ENCODE assay signal across 23 cellular contexts in the genomic region with DNA sequence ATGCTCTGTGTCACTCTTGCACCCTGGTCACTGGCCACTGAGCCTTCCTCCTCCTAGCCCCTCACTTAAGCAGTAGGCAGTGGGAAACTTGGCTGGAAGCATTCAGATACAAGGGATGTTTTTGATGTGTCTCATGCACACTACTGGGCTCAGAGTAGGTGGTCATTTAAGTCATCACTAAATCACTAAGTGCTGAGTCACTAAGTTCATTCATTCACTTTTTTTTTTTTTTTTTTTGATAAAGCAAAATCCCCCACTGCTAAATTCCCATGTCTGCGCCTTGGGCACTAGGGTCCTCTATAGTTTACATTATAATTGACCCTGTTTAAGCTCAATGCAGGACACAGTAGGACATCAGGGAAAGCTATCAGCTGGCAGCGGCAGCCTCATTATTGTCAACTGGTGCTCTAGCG.
DNase-seq lines count a peak whose midpoint lies in the region; ATAC-seq, FAIRE-seq and TF ChIP-seq lines count a peak whose summit lies in the region.
"Had no signal": no experiment of that assay in that cellular context is flagged by ENCODE, and none has a peak within 500 bp of the region (broad histone marks: within the 10 kb centered on the region; RNA-seq: fewer than 3 reads in every experiment).

No MANE protein-coding gene starts in this region.

- CTCF ChIA-PET in HepG2 (lab: Yijun Ruan, JAX; ENCODE audit: low intra/inter-chr PET ratio, low total read pairs) = no interaction called here

- POLR2A ChIA-PET in HepG2 (lab: Yijun Ruan, JAX) = no interaction called here

- H3K27me3 ChIP-seq in HUES48 (ENCODE audit: control insufficient read depth, insufficient read depth, low read length) (peaks cover 98% of the 10 kb centered on the region), brain microvascular endothelial cell (replicated peaks) (no peaks in the 10 kb centered on the region), HepG2 (ENCODE audit: control insufficient read depth in 1 of 2, insufficient read depth in 2 of 2, low read length in 2 of 2) (no peaks in the 10 kb centered on the region; a peak in 1 of 5 replicates)
- H3K27me3 ChIP-seq: left lung, testis had no signal

- no peaks in the 10 kb centered on the region for H3K79me2 ChIP-seq in HepG2 (ENCODE audit: insufficient read depth, low read length)

- no peak for TF ChIP-seq EP300 in HepG2 (IDR thresholded peaks at IDR 0.05; ENCODE audit: low read depth in 2 of 2, low read length in 2 of 2)
- no peak for TF ChIP-seq EP300 in HepG2 (CRISPR knock-in tag; IDR thresholded peaks at IDR 0.05; ENCODE audit: borderline replicate concordance)

- no peak for TF ChIP-seq RAD21 in HepG2 (CRISPR knock-in tag; IDR thresholded peaks at IDR 0.05)

- no peak overlapping the region for H3K9ac ChIP-seq in HUES48 (ENCODE audit: low read depth, low read length)
- no peak overlapping the region for H3K9ac ChIP-seq in HepG2 (ENCODE audit: insufficient read depth, low read depth, low read length)

- H3K4me1 ChIP-seq in HUES48 (ENCODE audit: control insufficient read depth, insufficient read depth, low read length) (peaks cover 38% of the 10 kb centered on the region), HepG2 (ENCODE audit: insufficient read depth, low read length) (no peaks in the 10 kb centered on the region)
- H3K4me1 ChIP-seq: breast epithelium, left lung, testis had no signal

- no TSS peak for BruUV-seq in HepG2 (replicated peaks; lab: Mats Ljungman, UMichigan)

- no peak for FAIRE-seq in HepG2 (lab: Jason Lieb, UNC)
- FAIRE-seq: GM12891 had no signal

- peak; percentile 18 for DNase-seq in AG10803 (ENCODE audit: low read depth)
- peak; percentile 2 for DNase-seq in brain microvascular endothelial cell
- peak; percentile 11 for DNase-seq in iris pigment epithelial cell (ENCODE audit: low read depth)
- no peak for DNase-seq in amygdala (lab: John Stamatoyannopoulos, UW)
- DNase-seq in HepG2 (ENCODE audit: low spot score) = no peak
- DNase-seq: activated CD4-positive, alpha-beta T cell treated with anti-CD3 and anti-CD28 coated beads, Interleukin-2, amount 10 ng/mL, durations not matched to agents 7 days and 5 days; activated CD8-positive, alpha-beta memory T cell treated with anti-CD3 and anti-CD28 coated beads, Interleukin-2, amount 10 ng/mL, durations not matched to agents 7 days and 5 days; activated naive CD4-positive, alpha-beta T cell; activated T-cell treated with anti-CD3 and anti-CD28 coated beads, Interleukin-2, amount 50 U/mL, for 48 hours; Calu3; left lung; MV-4-11; naive B cell; NCI-H1436 treated with DMSO at 0.1 percent for 48 hours; stimulated activated naive CD8-positive, alpha-beta T cell treated with anti-CD3 and anti-CD28 coated beads, Interleukin-15, Interleukin-2, amounts not matched to agents 100 U/mL and 50 U/mL, for 24 hours; testis; WERI-Rb-1 had no signal

- H3K4me2 ChIP-seq in HepG2 (ENCODE audit: low read depth, low read length) = no peak overlapping the region

- 83% methylated on average over 3 of the region's 3 CpGs for WGBS in HepG2 (ENCODE audit: low lambda C conversion rate)

- H3K27ac ChIP-seq in HUES48 (ENCODE audit: low read depth, low read length) = peak overlapping the region; percentile 63
- no peak overlapping the region for H3K27ac ChIP-seq in brain microvascular endothelial cell
- H3K27ac ChIP-seq in HepG2 (ENCODE audit: extremely low read length, insufficient read depth, low read length) = no peak overlapping the region
- H3K27ac ChIP-seq: 22Rv1, breast epithelium, left lung, testis, WERI-Rb-1 had no signal

- H3K4me3 ChIP-seq in AG10803 (ENCODE audit: low read length) (no peak overlapping the region), HUES48 (ENCODE audit: low read depth, low read length) (no peak overlapping the region), brain microvascular endothelial cell (ENCODE audit: low read depth, low read length) (no peak overlapping the region), HepG2 (replicated peaks in 1 of 3; ENCODE audit: insufficient read depth in 1 of 3, low read depth in 2 of 3, low read length in 3 of 3) (no peak overlapping the region)
- H3K4me3 ChIP-seq: breast epithelium, left lung, testis had no signal

- intact Hi-C loops in HepG2 (cut with micrococcal nuclease; ENCODE audit: unreplicated experiment) = no loop called here

- H3K36me3 ChIP-seq in HUES48 (ENCODE audit: control insufficient read depth, insufficient read depth, low read length) = no peaks in the 10 kb centered on the region
- H3K36me3 ChIP-seq in brain microvascular endothelial cell (replicated peaks) = no peaks in the 10 kb centered on the region
- no peaks in the 10 kb centered on the region for H3K36me3 ChIP-seq in HepG2 (replicated peaks in 1 of 2; ENCODE audit: control insufficient read depth in 1 of 2, insufficient read depth in 2 of 2, low read length in 2 of 2)
- H3K36me3 ChIP-seq: breast epithelium, left lung, WERI-Rb-1 had no signal

- TF ChIP-seq CTCF in AG10803 (conservative IDR thresholded peaks at IDR 0.05; ENCODE audit: low read length) = no peak
- no peak for TF ChIP-seq CTCF in brain microvascular endothelial cell (IDR thresholded peaks at IDR 0.05; ENCODE audit: low read depth, low read length, missing control alignments)
- no peak for TF ChIP-seq CTCF in HepG2 (CRISPR knock-in tag; IDR thresholded peaks at IDR 0.05)

- no peak for TF ChIP-seq POLR2A in HepG2 (IDR thresholded peaks at IDR 0.05; ENCODE audit: insufficient read depth in 1 of 2, low read depth in 2 of 2, low read length in 2 of 2)
- TF ChIP-seq POLR2A in GM18505 (IDR thresholded peaks at IDR 0.05; ENCODE audit: borderline replicate concordance, extremely low read depth, insufficient read depth, insufficient read length) = no peak

- in situ Hi-C loops in brain microvascular endothelial cell (cut with HindIII; ENCODE audit: low pct_ligation_motif_present, low sequenced_read_pairs) (no loop called here), HepG2 (cut with HindIII; ENCODE audit: extremely low pct_ligation_motif_present, low pct_unique_long_range_greater_than_20kb) (no loop called here)

- no peak for ATAC-seq in HG03139 (IDR thresholded peaks at IDR 0.05; ENCODE audit: unreplicated experiment)
- ATAC-seq in HepG2 = no peak
- no peak for ATAC-seq in GM18505 (IDR thresholded peaks at IDR 0.05; ENCODE audit: unreplicated experiment)
- ATAC-seq: activated CD8-positive, alpha-beta memory T cell treated with anti-CD3 and anti-CD28 coated beads, Interleukin-2, amount 10 ng/mL, durations not matched to agents 7 days and 5 days; left lung; stimulated activated naive CD8-positive, alpha-beta T cell treated with anti-CD3 and anti-CD28 coated beads, Interleukin-15, Interleukin-2, amounts not matched to agents 100 U/mL and 50 U/mL, for 24 hours had no signal

- H2AFZ ChIP-seq in HepG2 (ENCODE audit: low read length) = no peak overlapping the region

- H3K9me3 ChIP-seq in HUES48 (ENCODE audit: control insufficient read depth, insufficient read depth, low read length) = no peaks in the 10 kb centered on the region
- H3K9me3 ChIP-seq in HepG2 (ENCODE audit: low read length) = no peaks in the 10 kb centered on the region
- H3K9me3 ChIP-seq: breast epithelium, left lung, testis had no signal

- no peaks in the 10 kb centered on the region for H4K20me1 ChIP-seq in HepG2 (ENCODE audit: insufficient read depth, low read length)

TF ChIP-seq in HepG2, 621 proteins besides CTCF, POLR2A, EP300 and RAD21:
- no peak for TF ChIP-seq ZNF644 (CRISPR knock-in tag; IDR thresholded peaks at IDR 0.05; ENCODE audit: low read depth)
- TF ChIP-seq, protein P1, sequence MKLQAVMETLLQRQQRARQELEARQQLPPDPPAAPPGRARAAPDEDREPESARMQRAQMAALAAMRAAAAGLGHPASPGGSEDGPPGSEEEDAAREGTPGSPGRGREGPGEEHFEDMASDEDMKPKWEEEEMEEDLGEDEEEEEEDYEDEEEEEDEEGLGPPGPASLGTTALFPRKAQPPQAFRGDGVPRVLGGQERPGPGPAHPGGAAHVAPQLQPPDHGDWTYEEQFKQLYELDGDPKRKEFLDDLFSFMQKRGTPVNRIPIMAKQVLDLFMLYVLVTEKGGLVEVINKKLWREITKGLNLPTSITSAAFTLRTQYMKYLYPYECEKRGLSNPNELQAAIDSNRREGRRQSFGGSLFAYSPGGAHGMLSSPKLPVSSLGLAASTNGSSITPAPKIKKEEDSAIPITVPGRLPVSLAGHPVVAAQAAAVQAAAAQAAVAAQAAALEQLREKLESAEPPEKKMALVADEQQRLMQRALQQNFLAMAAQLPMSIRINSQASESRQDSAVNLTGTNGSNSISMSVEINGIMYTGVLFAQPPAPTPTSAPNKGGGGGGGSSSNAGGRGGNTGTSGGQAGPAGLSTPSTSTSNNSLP (IDR thresholded peaks at IDR 0.05; ENCODE audit: low read depth, low read length) = no peak

Comparison
In these comparisons a context has a peak if more than half of its experiments do, and no peak if none do; other contexts are left out.
1. DNase-seq: peak in AG10803 (single experiment), brain microvascular endothelial cell (single experiment) and iris pigment epithelial cell (single experiment); none in amygdala (0 of 56) and HepG2 (single experiment).